ENCODE assay signal across 1 cellular context in genomic region chr12:54324617-54325441, GRCh38.
TF ChIP-seq lines count a peak whose summit lies in the region.

TSS of gene COPZ1 (plus strand) at chr12:54325131. CDS start at chr12:54325164, 33 bp downstream.

TF ChIP-seq in GM12878, 131 proteins besides CTCF, POLR2A, EP300 and RAD21 (continued from another document):
- TF ChIP-seq NFYA (IDR thresholded peaks at IDR 0.05; ENCODE audit: borderline replicate concordance, low read depth, low read length) (peak; percentile 73; the same call in 1 of the 2 replicates), CHD4 (IDR thresholded peaks at IDR 0.05) (no peak), USF1 (IDR thresholded peaks at IDR 0.05; ENCODE audit: borderline replicate concordance, extremely low read length, insufficient read depth, low read depth, low read length) (peak; percentile 76), SRF (IDR thresholded peaks at IDR 0.05; ENCODE audit: low read depth in 2 of 2, low read length in 2 of 2) (no peak)
